ENCODE assay signal across 1 cellular context in the genomic region with DNA sequence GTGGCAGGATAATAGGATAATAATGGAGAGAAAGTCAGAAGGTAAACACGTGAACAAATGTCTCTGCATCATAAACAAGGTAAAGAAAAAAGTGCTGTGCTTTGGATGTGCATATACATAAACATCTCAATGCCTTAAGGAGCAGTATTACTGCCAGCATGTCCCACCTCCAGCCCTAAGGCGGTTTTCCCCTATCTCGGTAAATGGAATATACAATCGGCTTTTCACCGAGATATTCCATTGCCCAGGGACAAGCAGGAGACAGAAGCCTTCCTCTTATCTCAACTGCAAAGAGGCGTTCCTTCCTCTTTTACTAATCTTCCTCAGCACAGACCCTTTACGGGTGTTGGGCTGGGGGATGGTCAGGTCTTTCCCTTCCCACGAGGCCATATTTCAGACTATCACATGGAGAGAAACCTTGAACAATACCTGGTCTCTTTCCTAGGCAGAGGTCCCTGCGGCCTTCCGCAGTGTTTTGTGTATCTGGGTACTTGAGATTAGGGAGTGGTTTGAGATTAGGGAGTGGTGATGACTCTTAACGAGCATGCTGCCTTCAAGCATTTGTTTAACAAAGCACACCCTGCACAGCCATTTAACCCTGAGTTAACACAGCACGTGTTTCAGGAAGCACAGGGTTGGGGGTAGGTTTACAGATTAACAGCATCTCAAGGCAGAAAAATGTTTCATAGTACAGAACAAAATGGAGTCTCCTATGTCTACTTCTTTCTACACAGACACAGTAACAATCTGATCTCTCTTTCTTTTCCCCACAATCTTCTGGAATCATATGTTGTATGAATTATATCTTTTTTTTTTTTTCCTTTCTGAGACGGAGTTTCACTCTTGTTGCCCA.
TF ChIP-seq lines count a peak whose summit lies in the region.
"Not testable (repeated sequence)": the region's sequence is repeated elsewhere in the genome, so short reads cannot be mapped to it uniquely, and the experiment has no call there.

No MANE protein-coding gene starts in this region.

TF ChIP-seq in HepG2, 621 proteins besides CTCF, POLR2A, EP300 and RAD21 (continued from another document and continues in another):
- peak; percentile 56 for TF ChIP-seq ARID5B (CRISPR knock-in tag; IDR thresholded peaks at IDR 0.05)
- TF ChIP-seq GABPB1 (CRISPR knock-in tag; IDR thresholded peaks at IDR 0.05), result peak; percentile 19; the same call in 1 of the 2 replicates
- TF ChIP-seq, protein P1, sequence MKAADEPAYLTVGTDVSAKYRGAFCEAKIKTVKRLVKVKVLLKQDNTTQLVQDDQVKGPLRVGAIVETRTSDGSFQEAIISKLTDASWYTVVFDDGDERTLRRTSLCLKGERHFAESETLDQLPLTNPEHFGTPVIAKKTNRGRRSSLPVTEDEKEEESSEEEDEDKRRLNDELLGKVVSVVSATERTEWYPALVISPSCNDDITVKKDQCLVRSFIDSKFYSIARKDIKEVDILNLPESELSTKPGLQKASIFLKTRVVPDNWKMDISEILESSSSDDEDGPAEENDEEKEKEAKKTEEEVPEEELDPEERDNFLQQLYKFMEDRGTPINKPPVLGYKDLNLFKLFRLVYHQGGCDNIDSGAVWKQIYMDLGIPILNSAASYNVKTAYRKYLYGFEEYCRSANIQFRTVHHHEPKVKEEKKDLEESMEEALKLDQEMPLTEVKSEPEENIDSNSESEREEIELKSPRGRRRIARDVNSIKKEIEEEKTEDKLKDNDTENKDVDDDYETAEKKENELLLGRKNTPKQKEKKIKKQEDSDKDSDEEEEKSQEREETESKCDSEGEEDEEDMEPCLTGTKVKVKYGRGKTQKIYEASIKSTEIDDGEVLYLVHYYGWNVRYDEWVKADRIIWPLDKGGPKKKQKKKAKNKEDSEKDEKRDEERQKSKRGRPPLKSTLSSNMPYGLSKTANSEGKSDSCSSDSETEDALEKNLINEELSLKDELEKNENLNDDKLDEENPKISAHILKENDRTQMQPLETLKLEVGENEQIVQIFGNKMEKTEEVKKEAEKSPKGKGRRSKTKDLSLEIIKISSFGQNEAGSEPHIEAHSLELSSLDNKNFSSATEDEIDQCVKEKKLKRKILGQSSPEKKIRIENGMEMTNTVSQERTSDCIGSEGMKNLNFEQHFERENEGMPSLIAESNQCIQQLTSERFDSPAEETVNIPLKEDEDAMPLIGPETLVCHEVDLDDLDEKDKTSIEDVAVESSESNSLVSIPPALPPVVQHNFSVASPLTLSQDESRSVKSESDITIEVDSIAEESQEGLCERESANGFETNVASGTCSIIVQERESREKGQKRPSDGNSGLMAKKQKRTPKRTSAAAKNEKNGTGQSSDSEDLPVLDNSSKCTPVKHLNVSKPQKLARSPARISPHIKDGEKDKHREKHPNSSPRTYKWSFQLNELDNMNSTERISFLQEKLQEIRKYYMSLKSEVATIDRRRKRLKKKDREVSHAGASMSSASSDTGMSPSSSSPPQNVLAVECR (CRISPR knock-in tag; IDR thresholded peaks at IDR 0.05; ENCODE audit: borderline replicate concordance), result peak; percentile 38; the same call in 1 of the 2 replicates
- TF ChIP-seq KMT2A (CRISPR knock-in tag; IDR thresholded peaks at IDR 0.05), result peak; percentile 23; the same call in 1 of the 2 replicates
- TF ChIP-seq YY1 (IDR thresholded peaks at IDR 0.05; ENCODE audit: insufficient read depth, insufficient replicate concordance, low read depth, low read length), result peak; percentile 45
- peak; percentile 60; the same call in 1 of the 2 replicates for TF ChIP-seq ZFY (CRISPR knock-in tag; IDR thresholded peaks at IDR 0.05)
- TF ChIP-seq ZMAT3 (CRISPR knock-in tag; conservative IDR thresholded peaks at IDR 0.05), result 0 out of 2 replicates have a peak, but pooled peaks have one; percentile 23
- TF ChIP-seq ZNF264 (CRISPR knock-in tag; IDR thresholded peaks at IDR 0.05), result 0 out of 2 replicates have a peak, but pooled peaks have one; percentile 15
- TF ChIP-seq, protein P2, sequence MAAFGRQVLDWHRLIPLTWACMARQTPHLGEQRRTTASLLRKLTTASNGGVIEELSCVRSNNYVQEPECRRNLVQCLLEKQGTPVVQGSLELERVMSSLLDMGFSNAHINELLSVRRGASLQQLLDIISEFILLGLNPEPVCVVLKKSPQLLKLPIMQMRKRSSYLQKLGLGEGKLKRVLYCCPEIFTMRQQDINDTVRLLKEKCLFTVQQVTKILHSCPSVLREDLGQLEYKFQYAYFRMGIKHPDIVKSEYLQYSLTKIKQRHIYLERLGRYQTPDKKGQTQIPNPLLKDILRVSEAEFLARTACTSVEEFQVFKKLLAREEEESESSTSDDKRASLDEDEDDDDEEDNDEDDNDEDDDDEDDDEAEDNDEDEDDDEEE (CRISPR knock-in tag; IDR thresholded peaks at IDR 0.05), result peak; percentile 46; the same call in 1 of the 2 replicates
- TF ChIP-seq LCORL (IDR thresholded peaks at IDR 0.05), result not testable (repeated sequence)
- peak; percentile 42 for TF ChIP-seq LCORL (CRISPR knock-in tag; IDR thresholded peaks at IDR 0.05)
- TF ChIP-seq MYNN (CRISPR knock-in tag; IDR thresholded peaks at IDR 0.05; ENCODE audit: low read depth), result peak; percentile 82; the same call in 1 of the 2 replicates
- TF ChIP-seq ARHGAP35 (CRISPR knock-in tag; IDR thresholded peaks at IDR 0.05; ENCODE audit: borderline replicate concordance), result 0 out of 2 replicates have a peak, but pooled peaks have one; percentile 39
- TF ChIP-seq ZNF747 (CRISPR knock-in tag; IDR thresholded peaks at IDR 0.05; ENCODE audit: borderline replicate concordance), result 0 out of 2 replicates have a peak, but pooled peaks have one; percentile 18
- TF ChIP-seq, protein P3, sequence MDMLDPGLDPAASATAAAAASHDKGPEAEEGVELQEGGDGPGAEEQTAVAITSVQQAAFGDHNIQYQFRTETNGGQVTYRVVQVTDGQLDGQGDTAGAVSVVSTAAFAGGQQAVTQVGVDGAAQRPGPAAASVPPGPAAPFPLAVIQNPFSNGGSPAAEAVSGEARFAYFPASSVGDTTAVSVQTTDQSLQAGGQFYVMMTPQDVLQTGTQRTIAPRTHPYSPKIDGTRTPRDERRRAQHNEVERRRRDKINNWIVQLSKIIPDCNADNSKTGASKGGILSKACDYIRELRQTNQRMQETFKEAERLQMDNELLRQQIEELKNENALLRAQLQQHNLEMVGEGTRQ (IDR thresholded peaks at IDR 0.05; ENCODE audit: low read depth, low read length), result not testable (repeated sequence)
- TF ChIP-seq, protein P3 (CRISPR knock-in tag; IDR thresholded peaks at IDR 0.05; ENCODE audit: borderline replicate concordance), result 0 out of 2 replicates have a peak, but pooled peaks have one; percentile 31
- 0 out of 2 replicates have a peak, but pooled peaks have one; percentile 25 for TF ChIP-seq HNF4A (CRISPR knock-in tag; IDR thresholded peaks at IDR 0.05)
- TF ChIP-seq ZMYM3 (CRISPR knock-in tag; IDR thresholded peaks at IDR 0.05), result 0 out of 2 replicates have a peak, but pooled peaks have one; percentile 24
- TF ChIP-seq, protein P4, sequence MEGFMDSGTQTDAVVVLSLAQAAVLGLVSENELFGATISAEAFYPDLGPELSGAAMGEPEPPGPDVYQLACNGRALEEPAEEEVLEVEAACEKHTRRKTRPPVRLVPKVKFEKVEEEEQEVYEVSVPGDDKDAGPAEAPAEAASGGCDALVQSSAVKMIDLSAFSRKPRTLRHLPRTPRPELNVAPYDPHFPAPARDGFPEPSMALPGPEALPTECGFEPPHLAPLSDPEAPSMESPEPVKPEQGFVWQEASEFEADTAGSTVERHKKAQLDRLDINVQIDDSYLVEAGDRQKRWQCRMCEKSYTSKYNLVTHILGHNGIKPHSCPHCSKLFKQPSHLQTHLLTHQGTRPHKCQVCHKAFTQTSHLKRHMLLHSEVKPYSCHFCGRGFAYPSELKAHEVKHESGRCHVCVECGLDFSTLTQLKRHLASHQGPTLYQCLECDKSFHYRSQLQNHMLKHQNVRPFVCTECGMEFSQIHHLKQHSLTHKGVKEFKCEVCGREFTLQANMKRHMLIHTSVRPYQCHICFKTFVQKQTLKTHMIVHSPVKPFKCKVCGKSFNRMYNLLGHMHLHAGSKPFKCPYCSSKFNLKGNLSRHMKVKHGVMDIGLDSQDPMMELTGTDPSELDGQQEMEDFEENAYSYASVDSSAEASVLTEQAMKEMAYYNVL (CRISPR knock-in tag; IDR thresholded peaks at IDR 0.05; ENCODE audit: borderline replicate concordance), result 0 out of 2 replicates have a peak, but pooled peaks have one; percentile 22
- TF ChIP-seq ZNF605 (CRISPR knock-in tag; IDR thresholded peaks at IDR 0.05), result peak; percentile 40; the same call in 1 of the 2 replicates
- TF ChIP-seq, protein P5, sequence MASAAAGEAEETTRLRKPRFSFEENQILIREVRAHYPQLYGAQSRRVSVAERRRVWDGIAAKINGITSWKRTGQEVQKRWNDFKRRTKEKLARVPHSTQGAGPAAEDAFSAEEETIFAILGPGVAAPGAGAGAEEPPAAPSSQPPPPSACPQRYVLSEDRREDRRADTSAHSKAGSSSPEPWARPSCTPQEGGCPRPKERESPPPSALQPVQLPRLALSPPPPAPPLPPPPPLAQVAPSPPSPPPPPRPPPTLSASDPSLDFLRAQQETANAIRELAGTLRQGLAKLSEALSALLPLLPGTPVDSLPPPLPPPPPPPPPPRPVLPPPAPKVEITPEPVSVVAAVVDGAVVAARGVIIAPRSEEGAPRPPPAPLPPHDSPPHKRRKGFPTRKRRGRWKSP (CRISPR knock-in tag; IDR thresholded peaks at IDR 0.05), result 0 out of 2 replicates have a peak, but pooled peaks have one; percentile 61
- TF ChIP-seq ZNF792 (CRISPR knock-in tag; IDR thresholded peaks at IDR 0.05), result 0 out of 2 replicates have a peak, but pooled peaks have one; percentile 20
- TF ChIP-seq MYC (CRISPR knock-in tag; IDR thresholded peaks at IDR 0.05; ENCODE audit: borderline replicate concordance), result peak; percentile 81
- TF ChIP-seq, protein P6, sequence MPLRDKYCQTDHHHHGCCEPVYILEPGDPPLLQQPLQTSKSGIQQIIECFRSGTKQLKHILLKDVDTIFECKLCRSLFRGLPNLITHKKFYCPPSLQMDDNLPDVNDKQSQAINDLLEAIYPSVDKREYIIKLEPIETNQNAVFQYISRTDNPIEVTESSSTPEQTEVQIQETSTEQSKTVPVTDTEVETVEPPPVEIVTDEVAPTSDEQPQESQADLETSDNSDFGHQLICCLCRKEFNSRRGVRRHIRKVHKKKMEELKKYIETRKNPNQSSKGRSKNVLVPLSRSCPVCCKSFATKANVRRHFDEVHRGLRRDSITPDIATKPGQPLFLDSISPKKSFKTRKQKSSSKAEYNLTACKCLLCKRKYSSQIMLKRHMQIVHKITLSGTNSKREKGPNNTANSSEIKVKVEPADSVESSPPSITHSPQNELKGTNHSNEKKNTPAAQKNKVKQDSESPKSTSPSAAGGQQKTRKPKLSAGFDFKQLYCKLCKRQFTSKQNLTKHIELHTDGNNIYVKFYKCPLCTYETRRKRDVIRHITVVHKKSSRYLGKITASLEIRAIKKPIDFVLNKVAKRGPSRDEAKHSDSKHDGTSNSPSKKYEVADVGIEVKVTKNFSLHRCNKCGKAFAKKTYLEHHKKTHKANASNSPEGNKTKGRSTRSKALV (CRISPR knock-in tag; IDR thresholded peaks at IDR 0.05), result 0 out of 2 replicates have a peak, but pooled peaks have one; percentile 28
- TF ChIP-seq HDAC2 (CRISPR knock-in tag; IDR thresholded peaks at IDR 0.05), result peak; percentile 38; the same call in 1 of the 2 replicates
- 0 out of 2 replicates have a peak, but pooled peaks have one; percentile 38 for TF ChIP-seq ZNF615 (CRISPR knock-in tag; IDR thresholded peaks at IDR 0.05; ENCODE audit: borderline replicate concordance)
- peak; percentile 32; the same call in 1 of the 2 replicates for TF ChIP-seq SOX5 (CRISPR knock-in tag; IDR thresholded peaks at IDR 0.05; ENCODE audit: borderline replicate concordance)
- 0 out of 2 replicates have a peak, but pooled peaks have one; percentile 57 for TF ChIP-seq FLYWCH1 (CRISPR knock-in tag; IDR thresholded peaks at IDR 0.05)
- TF ChIP-seq ZNF124 (CRISPR knock-in tag; IDR thresholded peaks at IDR 0.05), result peak; percentile 21; the same call in 1 of the 2 replicates
- TF ChIP-seq ZNF281 (CRISPR knock-in tag; IDR thresholded peaks at IDR 0.05; ENCODE audit: borderline replicate concordance), result peak; percentile 70; the same call in 1 of the 2 replicates
